In genomic region chr9:86449246-86449645, GRCh38 we compare ENCODE assay signal across 31 cellular contexts.
"Had no signal": no experiment of that assay in that cellular context is flagged by ENCODE, and none has a peak within 500 bp of the region (broad histone marks: within the 10 kb centered on the region; RNA-seq: fewer than 3 reads in every experiment).

No MANE protein-coding gene starts in this region.

- ATAC-seq: activated naive CD4-positive, alpha-beta T cell treated with anti-CD3 and anti-CD28 coated beads, Interleukin-2, amount 50 U/mL, for 72 hours; activated naive CD8-positive, alpha-beta T cell treated with anti-CD3 and anti-CD28 coated beads, Interleukin-2, amount 50 U/mL, for 24 hours; activated T-cell treated with anti-CD3 and anti-CD28 coated beads, Interleukin-2, amount 50 U/mL, for 4 hours; activated T-cell treated with anti-CD3 and anti-CD28 coated beads, Interleukin-2, amount 50 U/mL, for 72 hours; activated T-helper 17 cell treated with anti-CD3 and anti-CD28 coated beads, Interleukin-2, amount 50 U/mL, for 72 hours; body of pancreas had no signal

- H3K36me3 ChIP-seq: adrenal gland, ascending aorta, brain microvascular endothelial cell, breast epithelium, cardiac muscle cell had no signal

- H3K4me3 ChIP-seq: adrenal gland, ascending aorta, body of pancreas, breast epithelium, cardiac muscle cell had no signal

- H3K9me3 ChIP-seq: adrenal gland, ascending aorta, body of pancreas, breast epithelium had no signal

- H3K4me1 ChIP-seq: adrenal gland, ascending aorta had no signal

- H3K27ac ChIP-seq: adrenal gland, ascending aorta, body of pancreas, brain microvascular endothelial cell, breast epithelium, cardiac muscle cell had no signal

- DNase-seq: activated effector memory CD4-positive, alpha-beta T cell treated with anti-CD3 and anti-CD28 coated beads, Interleukin-2, amount 50 U/mL, for 16 hours; activated effector memory CD4-positive, alpha-beta T cell treated with Interleukin-2 at 50 U/mL for 16 hours; activated gamma-delta T cell; activated gamma-delta T cell treated with Interleukin-2 at 50 U/mL for 16 hours; activated naive CD4-positive, alpha-beta T cell; activated naive CD4-positive, alpha-beta T cell treated with anti-CD3 and anti-CD28 coated beads for 36 hours; activated naive CD4-positive, alpha-beta T cell treated with anti-CD3 and anti-CD28 coated beads, Interleukin-2, amount 10 ng/mL, durations not matched to agents 7 days and 5 days; activated naive CD4-positive, alpha-beta T cell treated with anti-CD3 and anti-CD28 coated beads, Interleukin-2, amount 50 U/mL, for 16 hours; activated naive CD4-positive, alpha-beta T cell treated with Interleukin-2 at 50 U/mL for 16 hours; activated naive CD8-positive, alpha-beta T cell treated with anti-CD3 and anti-CD28 coated beads for 36 hours; activated naive CD8-positive, alpha-beta T cell treated with anti-CD3 and anti-CD28 coated beads, Interleukin-2, amount 10 ng/mL, durations not matched to agents 7 days and 5 days; activated naive CD8-positive, alpha-beta T cell treated with anti-CD3 and anti-CD28 coated beads, Interleukin-2, amount 50 U/mL, for 24 hours; activated T-cell treated with anti-CD3 and anti-CD28 coated beads, Interleukin-2, amount 50 U/mL, for 24 hours; activated T-cell treated with anti-CD3 and anti-CD28 coated beads, Interleukin-2, amount 50 U/mL, for 4 hours; activated T-cell treated with anti-CD3 and anti-CD28 coated beads, Interleukin-2, amount 50 U/mL, for 48 hours; activated T-cell treated with anti-CD3 and anti-CD28 coated beads, Interleukin-2, amount 50 U/mL, for 72 hours; adrenal gland; amniotic stem cell; amygdala; anterior cingulate cortex; aorta; body of pancreas; brain microvascular endothelial cell; caudate nucleus; central memory CD4-positive, alpha-beta T cell; cerebellar nuclear complex had no signal
